1 cellular context compared by ENCODE assay signal in genomic region chr10:113385021-113385975, GRCh38.
A peak's percentile ranks its signal among the peaks of the same experiment; 100 is the strongest.
TF ChIP-seq lines count a peak whose summit lies in the region.

No MANE protein-coding gene starts in this region.

TF ChIP-seq in HEK293, 187 proteins besides CTCF, POLR2A, EP300 and RAD21 (continued from another document):
- TF ChIP-seq, protein P1, sequence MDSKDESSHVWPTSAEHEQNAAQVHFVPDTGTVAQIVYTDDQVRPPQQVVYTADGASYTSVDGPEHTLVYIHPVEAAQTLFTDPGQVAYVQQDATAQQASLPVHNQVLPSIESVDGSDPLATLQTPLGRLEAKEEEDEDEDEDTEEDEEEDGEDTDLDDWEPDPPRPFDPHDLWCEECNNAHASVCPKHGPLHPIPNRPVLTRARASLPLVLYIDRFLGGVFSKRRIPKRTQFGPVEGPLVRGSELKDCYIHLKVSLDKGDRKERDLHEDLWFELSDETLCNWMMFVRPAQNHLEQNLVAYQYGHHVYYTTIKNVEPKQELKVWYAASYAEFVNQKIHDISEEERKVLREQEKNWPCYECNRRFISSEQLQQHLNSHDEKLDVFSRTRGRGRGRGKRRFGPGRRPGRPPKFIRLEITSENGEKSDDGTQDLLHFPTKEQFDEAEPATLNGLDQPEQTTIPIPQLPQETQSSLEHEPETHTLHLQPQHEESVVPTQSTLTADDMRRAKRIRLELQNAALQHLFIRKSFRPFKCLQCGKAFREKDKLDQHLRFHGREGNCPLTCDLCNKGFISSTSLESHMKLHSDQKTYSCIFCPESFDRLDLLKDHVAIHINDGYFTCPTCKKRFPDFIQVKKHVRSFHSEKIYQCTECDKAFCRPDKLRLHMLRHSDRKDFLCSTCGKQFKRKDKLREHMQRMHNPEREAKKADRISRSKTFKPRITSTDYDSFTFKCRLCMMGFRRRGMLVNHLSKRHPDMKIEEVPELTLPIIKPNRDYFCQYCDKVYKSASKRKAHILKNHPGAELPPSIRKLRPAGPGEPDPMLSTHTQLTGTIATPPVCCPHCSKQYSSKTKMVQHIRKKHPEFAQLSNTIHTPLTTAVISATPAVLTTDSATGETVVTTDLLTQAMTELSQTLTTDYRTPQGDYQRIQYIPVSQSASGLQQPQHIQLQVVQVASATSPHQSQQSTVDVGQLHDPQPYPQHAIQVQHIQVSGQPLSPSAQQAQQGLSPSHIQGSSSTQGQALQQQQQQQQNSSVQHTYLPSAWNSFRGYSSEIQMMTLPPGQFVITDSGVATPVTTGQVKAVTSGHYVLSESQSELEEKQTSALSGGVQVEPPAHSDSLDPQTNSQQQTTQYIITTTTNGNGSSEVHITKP (tag by site-specific recombination; IDR thresholded peaks at IDR 0.05) = 0 out of 2 replicates have a peak, but pooled peaks have one; percentile 18
- no peak for TF ChIP-seq ZNF155 (tag by site-specific recombination; IDR thresholded peaks at IDR 0.05)
- TF ChIP-seq SCRT2 (tag by site-specific recombination; IDR thresholded peaks at IDR 0.05) = peak; percentile 30
- no peak for TF ChIP-seq ZNF248 (tag by site-specific recombination; IDR thresholded peaks at IDR 0.05)
- TF ChIP-seq ZNF660 (tag by site-specific recombination; IDR thresholded peaks at IDR 0.05) = peak; percentile 63; the same call in 1 of the 2 replicates
- TF ChIP-seq ZIC2 (tag by site-specific recombination; IDR thresholded peaks at IDR 0.05) = peak; percentile 18; the same call in 1 of the 2 replicates
- peak; percentile 88 for TF ChIP-seq ZNF600 (tag by site-specific recombination; IDR thresholded peaks at IDR 0.05)
- no peak for TF ChIP-seq BCL11B (tag by site-specific recombination; IDR thresholded peaks at IDR 0.05; ENCODE audit: low read depth)
- TF ChIP-seq, protein P2, sequence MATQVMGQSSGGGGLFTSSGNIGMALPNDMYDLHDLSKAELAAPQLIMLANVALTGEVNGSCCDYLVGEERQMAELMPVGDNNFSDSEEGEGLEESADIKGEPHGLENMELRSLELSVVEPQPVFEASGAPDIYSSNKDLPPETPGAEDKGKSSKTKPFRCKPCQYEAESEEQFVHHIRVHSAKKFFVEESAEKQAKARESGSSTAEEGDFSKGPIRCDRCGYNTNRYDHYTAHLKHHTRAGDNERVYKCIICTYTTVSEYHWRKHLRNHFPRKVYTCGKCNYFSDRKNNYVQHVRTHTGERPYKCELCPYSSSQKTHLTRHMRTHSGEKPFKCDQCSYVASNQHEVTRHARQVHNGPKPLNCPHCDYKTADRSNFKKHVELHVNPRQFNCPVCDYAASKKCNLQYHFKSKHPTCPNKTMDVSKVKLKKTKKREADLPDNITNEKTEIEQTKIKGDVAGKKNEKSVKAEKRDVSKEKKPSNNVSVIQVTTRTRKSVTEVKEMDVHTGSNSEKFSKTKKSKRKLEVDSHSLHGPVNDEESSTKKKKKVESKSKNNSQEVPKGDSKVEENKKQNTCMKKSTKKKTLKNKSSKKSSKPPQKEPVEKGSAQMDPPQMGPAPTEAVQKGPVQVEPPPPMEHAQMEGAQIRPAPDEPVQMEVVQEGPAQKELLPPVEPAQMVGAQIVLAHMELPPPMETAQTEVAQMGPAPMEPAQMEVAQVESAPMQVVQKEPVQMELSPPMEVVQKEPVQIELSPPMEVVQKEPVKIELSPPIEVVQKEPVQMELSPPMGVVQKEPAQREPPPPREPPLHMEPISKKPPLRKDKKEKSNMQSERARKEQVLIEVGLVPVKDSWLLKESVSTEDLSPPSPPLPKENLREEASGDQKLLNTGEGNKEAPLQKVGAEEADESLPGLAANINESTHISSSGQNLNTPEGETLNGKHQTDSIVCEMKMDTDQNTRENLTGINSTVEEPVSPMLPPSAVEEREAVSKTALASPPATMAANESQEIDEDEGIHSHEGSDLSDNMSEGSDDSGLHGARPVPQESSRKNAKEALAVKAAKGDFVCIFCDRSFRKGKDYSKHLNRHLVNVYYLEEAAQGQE (tag by site-specific recombination; IDR thresholded peaks at IDR 0.05) = peak; percentile 78
- TF ChIP-seq ZSCAN30 (tag by site-specific recombination; IDR thresholded peaks at IDR 0.05) = peak; percentile 37; the same call in 1 of the 2 replicates
- TF ChIP-seq ZNF449 (tag by site-specific recombination; IDR thresholded peaks at IDR 0.05) = 0 out of 2 replicates have a peak, but pooled peaks have one; percentile 22
- no peak for TF ChIP-seq SP2 (tag by site-specific recombination; IDR thresholded peaks at IDR 0.05)
- peak; percentile 43; the same call in 1 of the 2 replicates for TF ChIP-seq ZNF366 (tag by site-specific recombination; conservative IDR thresholded peaks at IDR 0.05)
- peak; percentile 47; the same call in 1 of the 2 replicates for TF ChIP-seq ZNF501 (tag by site-specific recombination; IDR thresholded peaks at IDR 0.05)
- TF ChIP-seq ZBTB8A (tag by site-specific recombination; IDR thresholded peaks at IDR 0.05) = peak; percentile 41
- TF ChIP-seq SP7 (tag by site-specific recombination; IDR thresholded peaks at IDR 0.05) = peak; percentile 42; the same call in 1 of the 2 replicates
